Comparison of ENCODE assay signal across 21 cellular contexts in the genomic region with DNA sequence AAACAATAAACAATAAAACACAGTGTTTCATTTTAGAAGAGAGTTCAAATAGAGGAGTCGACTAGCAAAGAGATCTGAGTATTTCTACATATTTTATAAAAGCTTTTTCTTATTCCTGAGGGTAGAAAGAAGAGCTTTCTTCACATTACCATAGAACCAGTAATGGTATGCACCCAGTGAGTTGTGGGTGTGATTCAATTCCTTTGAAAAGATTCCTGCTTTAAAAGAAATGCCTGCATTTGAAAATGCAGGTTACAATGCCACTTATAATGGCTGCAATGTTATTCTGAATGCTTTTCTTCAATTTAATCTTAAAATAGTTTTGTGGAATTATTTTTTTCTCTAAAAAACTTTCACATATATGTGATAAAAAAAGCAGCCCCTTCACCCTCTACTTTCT.
"Had no signal": no experiment of that assay in that cellular context is flagged by ENCODE, and none has a peak within 500 bp of the region (broad histone marks: within the 10 kb centered on the region; RNA-seq: fewer than 3 reads in every experiment).

No MANE protein-coding gene starts in this region.

- H3K27me3 ChIP-seq: dorsolateral prefrontal cortex, stomach, tibial artery had no signal

- ATAC-seq: left ventricle myocardium superior; lower lobe of right lung; mucosa of descending colon; natural killer cell treated with Interleukin-12 subunit alpha and Interleukin-12 subunit beta and Interleukin-15 and Interleukin-18, amount 100 ng/mL, for 72 hours; sciatic nerve; stimulated activated effector memory CD8-positive, alpha-beta T cell treated with anti-CD3 and anti-CD28 coated beads, Interleukin-12 subunit alpha, Interleukin-12 subunit beta, amount 100 ng/mL, for 72 hours had no signal

- H3K27ac ChIP-seq: dorsolateral prefrontal cortex, lower lobe of right lung, parathyroid adenoma, stomach, tibial artery had no signal

- H2AFZ ChIP-seq: parathyroid adenoma had no signal

- DNase-seq: central memory CD4-positive, alpha-beta T cell; dorsolateral prefrontal cortex; effector CD4-positive, alpha-beta T cell; immature natural killer cell; islet precursor cell; left ventricle myocardium superior; lower lobe of right lung; mucosa of descending colon; naive B cell; nucleus accumbens; stimulated activated CD4-positive, alpha-beta T cell treated with anti-CD3 and anti-CD28 coated beads, Interleukin-2, amount 100 ng/mL, for 24 hours; stimulated activated CD4-positive, alpha-beta T cell treated with anti-CD3 and anti-CD28 coated beads, Interleukin-4, amount 100 ng/mL, for 24 hours; stimulated activated naive CD4-positive, alpha-beta T cell treated with Interleukin-2 at 50 U/mL for 16 hours; stomach; tibial artery had no signal

- H3K4me3 ChIP-seq: dorsolateral prefrontal cortex, lower lobe of right lung, mucosa of descending colon, stomach, tibial artery had no signal

- H3K4me1 ChIP-seq: lower lobe of right lung, parathyroid adenoma, stomach, tibial artery had no signal

- H3K9ac ChIP-seq: parathyroid adenoma had no signal

- FAIRE-seq: colon, frontal cortex had no signal

- H3K79me2 ChIP-seq: parathyroid adenoma had no signal

- H3K36me3 ChIP-seq: lower lobe of right lung, stomach, tibial artery had no signal

- H3K9me3 ChIP-seq: lower lobe of right lung, mucosa of descending colon, tibial artery had no signal
